In genomic region chr19:58557253-58558065, GRCh38 we compare ENCODE assay signal across 9 cellular contexts. TPM values are rescaled to one million over a fixed set of nuclear protein-coding genes. Genes with fewer than 3 reads are reported as not detected.
A peak's percentile ranks its signal among the peaks of the same experiment; 100 is the strongest.
DNase-seq lines count a peak whose midpoint lies in the region; ATAC-seq, FAIRE-seq and TF ChIP-seq lines count a peak whose summit lies in the region.
"Had no signal": no experiment of that assay in that cellular context is flagged by ENCODE, and none has a peak within 500 bp of the region (broad histone marks: within the 10 kb centered on the region; RNA-seq: fewer than 3 reads in every experiment).

No MANE protein-coding gene starts in this region.

- H3K36me3 Mint-ChIP-seq in activated CD8-positive, alpha-beta memory T cell treated with anti-CD3 and anti-CD28 coated beads, Interleukin-2, amount 10 ng/mL, durations not matched to agents 7 days and 5 days = peaks cover 32% of the 10 kb centered on the region
- peaks cover 13% of the 10 kb centered on the region for H3K36me3 Mint-ChIP-seq in astrocyte (ENCODE audit: low read depth, unreplicated experiment)

- peak overlapping the region; percentile 95 for H3K4me3 Mint-ChIP-seq in activated CD8-positive, alpha-beta memory T cell treated with anti-CD3 and anti-CD28 coated beads, Interleukin-2, amount 10 ng/mL, durations not matched to agents 7 days and 5 days
- peak overlapping the region; percentile 97 for H3K4me3 Mint-ChIP-seq in astrocyte (ENCODE audit: unreplicated experiment)

- peaks cover 42% of the 10 kb centered on the region for H3K79me2 ChIP-seq in astrocyte (ENCODE audit: insufficient read depth, low read length)

- DNase-seq in activated CD8-positive, alpha-beta memory T cell treated with anti-CD3 and anti-CD28 coated beads, Interleukin-2, amount 10 ng/mL, durations not matched to agents 7 days and 5 days = no peak
- no peak for DNase-seq in activated CD8-positive, alpha-beta memory T cell treated with anti-CD3 and anti-CD28 coated beads for 24 hours
- DNase-seq in astrocyte (ENCODE audit: low read depth) = no peak
- DNase-seq in NCI-H1105 (lab: John Stamatoyannopoulos, UW) = no peak
- DNase-seq in MV-4-11 (lab: John Stamatoyannopoulos, UW) = no peak
- DNase-seq: midbrain had no signal

- no peaks in the 10 kb centered on the region for H3K27me3 Mint-ChIP-seq in activated CD8-positive, alpha-beta memory T cell treated with anti-CD3 and anti-CD28 coated beads, Interleukin-2, amount 10 ng/mL, durations not matched to agents 7 days and 5 days
- H3K27me3 Mint-ChIP-seq in astrocyte (ENCODE audit: low read depth, unreplicated experiment) = no peaks in the 10 kb centered on the region

- no peak for FAIRE-seq in astrocyte (lab: Jason Lieb, UNC)

- H3K27ac ChIP-seq in astrocyte (ENCODE audit: low read depth, low read length) (peak overlapping the region; percentile 80), liver (ENCODE audit: low read depth in 1 of 2, low read length in 2 of 2) (peak overlapping the region; percentile 87 to 100), thymus (ENCODE audit: low read depth) (peak overlapping the region; percentile 99)

- no peak overlapping the region for H2AFZ ChIP-seq in astrocyte (ENCODE audit: low read depth, low read length)

- H3K27ac Mint-ChIP-seq in activated CD8-positive, alpha-beta memory T cell treated with anti-CD3 and anti-CD28 coated beads, Interleukin-2, amount 10 ng/mL, durations not matched to agents 7 days and 5 days = peak overlapping the region; percentile 96
- H3K27ac Mint-ChIP-seq in astrocyte (ENCODE audit: unreplicated experiment) = peak overlapping the region; percentile 88

- CTCF ChIA-PET in activated CD8-positive, alpha-beta memory T cell treated with anti-CD3 and anti-CD28 coated beads, Interleukin-2, amount 10 ng/mL, durations not matched to agents 7 days and 5 days (lab: Charles Lee) = interaction anchor here (0.8 to 8.6 kb wide), 3 partner anchors 23 to 44 kb away, joined by 3 to 49 read pairs (median 5); partner anchors contain the start of gene ZBTB45

- H3K36me3 ChIP-seq in astrocyte (ENCODE audit: insufficient read depth, low read length) (peaks cover 8% of the 10 kb centered on the region), liver (ENCODE audit: control insufficient read depth in 4 of 4, insufficient read depth in 3 of 4, low read depth in 1 of 4, low read length in 3 of 4) (peaks cover 3 to 10% (median 5%) of the 10 kb centered on the region in 4 donors), thymus (ENCODE audit: control insufficient read depth, insufficient read depth) (peaks cover 19% of the 10 kb centered on the region)

- peaks cover 39% of the 10 kb centered on the region for H3K4me1 ChIP-seq in astrocyte (ENCODE audit: insufficient read depth, low read length)
- peaks cover 24 to 61% (median 52%) of the 10 kb centered on the region in 4 donors for H3K4me1 ChIP-seq in liver (ENCODE audit: control insufficient read depth in 4 of 4, insufficient read depth in 4 of 4, low read length in 3 of 4)
- H3K4me1 ChIP-seq in thymus (ENCODE audit: control insufficient read depth, insufficient read depth, low read length) = peaks cover 39% of the 10 kb centered on the region

- no peaks in the 10 kb centered on the region for H3K9me3 Mint-ChIP-seq in activated CD8-positive, alpha-beta memory T cell treated with anti-CD3 and anti-CD28 coated beads, Interleukin-2, amount 10 ng/mL, durations not matched to agents 7 days and 5 days (ENCODE audit: low read depth)
- H3K9me3 Mint-ChIP-seq in astrocyte (ENCODE audit: unreplicated experiment) = no peaks in the 10 kb centered on the region

- H4K20me1 ChIP-seq in astrocyte (ENCODE audit: insufficient read depth, low read length) = peaks cover 14% of the 10 kb centered on the region

- peaks cover 77% of the 10 kb centered on the region for H3K4me1 Mint-ChIP-seq in activated CD8-positive, alpha-beta memory T cell treated with anti-CD3 and anti-CD28 coated beads, Interleukin-2, amount 10 ng/mL, durations not matched to agents 7 days and 5 days
- peaks cover 31% of the 10 kb centered on the region for H3K4me1 Mint-ChIP-seq in astrocyte (ENCODE audit: low read depth, unreplicated experiment)

- WGBS in liver = 34% methylated on average over 11 of the region's 11 CpGs
- 42% methylated on average over 11 of the region's 11 CpGs for WGBS in thymus

- peak overlapping the region; percentile 97 for H3K9ac ChIP-seq in astrocyte (ENCODE audit: low read length)
- peak overlapping the region; percentile 85 to 94 for H3K9ac ChIP-seq in liver (ENCODE audit: low read depth in 1 of 2, low read length in 2 of 2)

- H3K9me3 ChIP-seq in astrocyte (ENCODE audit: insufficient read depth, low read depth, low read length) (no peaks in the 10 kb centered on the region), liver (ENCODE audit: control insufficient read depth in 4 of 4, low read length in 3 of 4) (no peaks in the 10 kb centered on the region), thymus (ENCODE audit: control insufficient read depth) (no peaks in the 10 kb centered on the region)

- H3K4me2 ChIP-seq in astrocyte (ENCODE audit: low read length) = peak overlapping the region; percentile 98

- peaks cover 4% of the 10 kb centered on the region for H3K27me3 ChIP-seq in astrocyte (ENCODE audit: insufficient read depth, low read length)
- no peaks in the 10 kb centered on the region for H3K27me3 ChIP-seq in liver (ENCODE audit: control insufficient read depth in 4 of 4, insufficient read depth in 4 of 4, low read length in 3 of 4)
- peaks cover 8% of the 10 kb centered on the region for H3K27me3 ChIP-seq in thymus (ENCODE audit: control insufficient read depth, insufficient read depth)

- TF ChIP-seq RAD21 in liver (IDR thresholded peaks at IDR 0.05) = no peak

- TF ChIP-seq CTCF in astrocyte (IDR thresholded peaks at IDR 0.05; ENCODE audit: insufficient read depth, low read depth, low read length) (no peak), liver (IDR thresholded peaks at IDR 0.05; ENCODE audit: low read depth, low read length, missing input control) (no peak)

- H3K4me3 ChIP-seq in astrocyte (ENCODE audit: insufficient read depth, low read depth, low read length) (peak overlapping the region; percentile 94), liver (ENCODE audit: low read depth in 1 of 3, low read length in 3 of 3) (peak overlapping the region; percentile 70 to 88 (median 78)), thymus (ENCODE audit: low read length) (peak overlapping the region; percentile 67)

- ATAC-seq in activated CD8-positive, alpha-beta memory T cell treated with anti-CD3 and anti-CD28 coated beads, Interleukin-2, amount 10 ng/mL, durations not matched to agents 7 days and 5 days = no peak
- no peak for ATAC-seq in HG03439 (IDR thresholded peaks at IDR 0.05; ENCODE audit: unreplicated experiment)

TF ChIP-seq in liver, 16 proteins besides CTCF, POLR2A, EP300 and RAD21 (continues in another document):
- TF ChIP-seq YY1 (IDR thresholded peaks at IDR 0.05) = no peak
- no peak for TF ChIP-seq JUND (IDR thresholded peaks at IDR 0.05)
- TF ChIP-seq NR2F2 (IDR thresholded peaks at IDR 0.05) = no peak
- TF ChIP-seq REST (IDR thresholded peaks at IDR 0.05) = no peak

RNA-seq across cellular contexts. Expression of gene UBE2M, which starts 1.0 kb away (rescaled TPM):
- 100 to 1,000 TPM in 1 of 2 experiments, 10 to 100 TPM in 1; 87.6 to 109 TPM for total RNA-seq in activated CD8-positive, alpha-beta memory T cell treated with anti-CD3 and anti-CD28 coated beads, Interleukin-2, amount 10 ng/mL, durations not matched to agents 7 days and 5 days
- total RNA-seq in astrocyte = 106 and 113 TPM in 2 replicates
- 10 to 100 TPM; 12.1 to 30.7 TPM for total RNA-seq in liver
- 10 to 100 TPM in 1 of 2 donors, 1 to 10 TPM in 1; 7.6 to 23.4 TPM for polyA plus RNA-seq in liver
- 43.9 TPM for polyA plus RNA-seq in thymus

RNA-seq across cellular contexts. Expression of gene CHMP2A, which starts 2.6 kb away (rescaled TPM):
- total RNA-seq in activated CD8-positive, alpha-beta memory T cell treated with anti-CD3 and anti-CD28 coated beads, Interleukin-2, amount 10 ng/mL, durations not matched to agents 7 days and 5 days = 100 to 1,000 TPM in 1 of 2 experiments, 10 to 100 TPM in 1; 96.4 to 108 TPM
- total RNA-seq in astrocyte (71.3 and 80.0 TPM in 2 replicates), liver (10 to 100 TPM; 58.0 to 69.5 TPM)
- polyA plus RNA-seq in liver (100 to 1,000 TPM in 1 of 2 donors, 10 to 100 TPM in 1; 97.1 to 107 TPM), thymus (131 TPM)

RNA-seq across cellular contexts. Expression of gene TRIM28, which starts 13.6 kb away (rescaled TPM):
- 100 to 1,000 TPM; 488 to 571 TPM for total RNA-seq in activated CD8-positive, alpha-beta memory T cell treated with anti-CD3 and anti-CD28 coated beads, Interleukin-2, amount 10 ng/mL, durations not matched to agents 7 days and 5 days
- total RNA-seq in astrocyte (339 and 351 TPM in 2 replicates), liver (100 to 1,000 TPM in 1 of 2 donors, 10 to 100 TPM in 1; 80.5 to 157 TPM)
- polyA plus RNA-seq in liver (10 to 100 TPM; 47.1 to 88.0 TPM), thymus (220 TPM)

RNA-seq across cellular contexts. Expression of gene MZF1, which starts 15.7 kb away (rescaled TPM):
- 10 to 100 TPM; 18.1 to 19.5 TPM for total RNA-seq in activated CD8-positive, alpha-beta memory T cell treated with anti-CD3 and anti-CD28 coated beads, Interleukin-2, amount 10 ng/mL, durations not matched to agents 7 days and 5 days
- total RNA-seq in astrocyte = 14.7 and 17.4 TPM in 2 replicates
- 10 to 100 TPM in 1 of 2 donors, 1 to 10 TPM in 1; 9.3 to 21.1 TPM for total RNA-seq in liver
- 1 to 10 TPM; 4.9 to 8.2 TPM for polyA plus RNA-seq in liver
- 24.7 TPM for polyA plus RNA-seq in thymus

RNA-seq across cellular contexts. Expression of gene ZBTB45, which starts 37.8 kb away (rescaled TPM):
- 10 to 100 TPM; 15.1 to 16.9 TPM for total RNA-seq in activated CD8-positive, alpha-beta memory T cell treated with anti-CD3 and anti-CD28 coated beads, Interleukin-2, amount 10 ng/mL, durations not matched to agents 7 days and 5 days
- total RNA-seq in astrocyte (16.2 and 16.3 TPM in 2 replicates), liver (1 to 10 TPM; 2.1 to 3.2 TPM)
- polyA plus RNA-seq in liver (1 to 10 TPM; 2.2 to 4.0 TPM), thymus (7.2 TPM)
